ENCODE assay signal across 1 cellular context in the genomic region with DNA sequence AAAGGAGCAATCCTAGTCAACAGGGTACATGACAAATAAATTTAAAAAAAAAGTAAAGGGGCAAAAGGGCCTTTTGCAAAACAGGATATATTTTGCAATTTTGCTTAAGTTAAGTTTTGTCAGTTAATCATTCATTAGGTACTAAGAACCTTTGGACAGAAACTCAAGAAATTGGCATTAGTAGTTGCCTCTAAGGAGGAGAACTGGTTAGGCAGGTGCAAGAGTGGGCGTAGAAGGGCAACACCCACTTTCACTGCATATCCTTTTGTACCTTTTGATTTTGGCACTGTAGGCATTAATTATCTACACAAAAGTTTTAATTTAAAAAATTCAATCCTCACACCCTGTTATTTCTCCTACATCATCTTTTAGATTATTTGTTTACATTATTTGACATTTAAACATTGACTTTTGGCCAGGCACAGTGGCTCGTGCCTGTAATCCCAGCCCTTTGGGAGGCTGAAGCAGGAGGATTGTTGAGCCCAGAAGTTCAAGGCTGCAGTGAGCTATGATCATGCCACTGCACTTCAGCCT.
TF ChIP-seq lines count a peak whose summit lies in the region.

No MANE protein-coding gene starts in this region.

TF ChIP-seq in HepG2, 621 proteins besides CTCF, POLR2A, EP300 and RAD21 (continued from another document and continues in another):
- no peak for TF ChIP-seq HMG20A (CRISPR knock-in tag; IDR thresholded peaks at IDR 0.05; ENCODE audit: borderline replicate concordance)
- TF ChIP-seq FOXJ3 (CRISPR knock-in tag; IDR thresholded peaks at IDR 0.05; ENCODE audit: borderline replicate concordance) = peak; percentile 24; the same call in 1 of the 2 replicates
- TF ChIP-seq ZNF160 (CRISPR knock-in tag; IDR thresholded peaks at IDR 0.05) = no peak
- TF ChIP-seq AHR (CRISPR knock-in tag; IDR thresholded peaks at IDR 0.05) = no peak
- no peak for TF ChIP-seq ZNF430 (CRISPR knock-in tag; IDR thresholded peaks at IDR 0.05)
- no peak for TF ChIP-seq SP140L (CRISPR knock-in tag; IDR thresholded peaks at IDR 0.05; ENCODE audit: borderline replicate concordance)
- TF ChIP-seq NFATC3 (CRISPR knock-in tag; IDR thresholded peaks at IDR 0.05) = no peak
- TF ChIP-seq TGIF2 (CRISPR knock-in tag; IDR thresholded peaks at IDR 0.05) = no peak
- no peak; the same call in 1 of the 2 replicates for TF ChIP-seq KMT2A (CRISPR knock-in tag; IDR thresholded peaks at IDR 0.05)
- TF ChIP-seq TMF1 (CRISPR knock-in tag; IDR thresholded peaks at IDR 0.05; ENCODE audit: low read depth) = no peak
- TF ChIP-seq, protein P1, sequence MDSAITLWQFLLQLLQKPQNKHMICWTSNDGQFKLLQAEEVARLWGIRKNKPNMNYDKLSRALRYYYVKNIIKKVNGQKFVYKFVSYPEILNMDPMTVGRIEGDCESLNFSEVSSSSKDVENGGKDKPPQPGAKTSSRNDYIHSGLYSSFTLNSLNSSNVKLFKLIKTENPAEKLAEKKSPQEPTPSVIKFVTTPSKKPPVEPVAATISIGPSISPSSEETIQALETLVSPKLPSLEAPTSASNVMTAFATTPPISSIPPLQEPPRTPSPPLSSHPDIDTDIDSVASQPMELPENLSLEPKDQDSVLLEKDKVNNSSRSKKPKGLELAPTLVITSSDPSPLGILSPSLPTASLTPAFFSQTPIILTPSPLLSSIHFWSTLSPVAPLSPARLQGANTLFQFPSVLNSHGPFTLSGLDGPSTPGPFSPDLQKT (CRISPR knock-in tag; IDR thresholded peaks at IDR 0.05; ENCODE audit: borderline replicate concordance) = no peak
- TF ChIP-seq FOXA1 (IDR thresholded peaks at IDR 0.05) = no peak
- no peak for TF ChIP-seq FOXA1 (CRISPR knock-in tag; IDR thresholded peaks at IDR 0.05)
- TF ChIP-seq POLR2G (IDR thresholded peaks at IDR 0.05; ENCODE audit: low read depth, low read length) = no peak
- TF ChIP-seq, protein P2, sequence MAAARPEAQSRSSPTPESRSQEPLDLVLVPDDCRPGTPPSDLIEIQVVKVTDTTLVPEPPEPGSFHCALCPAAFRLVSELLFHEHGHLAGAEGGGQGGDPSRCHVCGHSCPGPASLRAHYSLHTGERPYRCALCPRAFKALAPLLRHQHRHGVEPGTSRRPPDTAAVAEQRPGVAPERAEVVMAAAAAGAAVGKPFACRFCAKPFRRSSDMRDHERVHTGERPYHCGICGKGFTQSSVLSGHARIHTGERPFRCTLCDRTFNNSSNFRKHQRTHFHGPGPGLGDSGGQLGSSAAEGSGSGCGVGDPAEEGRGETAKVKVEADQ (CRISPR knock-in tag; IDR thresholded peaks at IDR 0.05; ENCODE audit: borderline replicate concordance) = no peak
- no peak for TF ChIP-seq TEAD2 (CRISPR knock-in tag; IDR thresholded peaks at IDR 0.05)
- TF ChIP-seq CEBPB (IDR thresholded peaks at IDR 0.05; ENCODE audit: borderline replicate concordance, low read depth, low read length) = peak; percentile 86
- TF ChIP-seq ZFP36L2 (CRISPR knock-in tag; IDR thresholded peaks at IDR 0.05) = no peak
- TF ChIP-seq ZNF776 (CRISPR knock-in tag; IDR thresholded peaks at IDR 0.05) = no peak
- TF ChIP-seq PAWR (CRISPR knock-in tag; IDR thresholded peaks at IDR 0.05; ENCODE audit: borderline replicate concordance) = no peak
- no peak for TF ChIP-seq FOXK1 (CRISPR knock-in tag; IDR thresholded peaks at IDR 0.05; ENCODE audit: borderline replicate concordance, low read depth)
- TF ChIP-seq ZNF124 (CRISPR knock-in tag; IDR thresholded peaks at IDR 0.05) = no peak
- no peak for TF ChIP-seq JUND (CRISPR knock-in tag; IDR thresholded peaks at IDR 0.05)
- TF ChIP-seq RFX5 (IDR thresholded peaks at IDR 0.05; ENCODE audit: low read depth, low read length) = no peak
- TF ChIP-seq, protein P3, sequence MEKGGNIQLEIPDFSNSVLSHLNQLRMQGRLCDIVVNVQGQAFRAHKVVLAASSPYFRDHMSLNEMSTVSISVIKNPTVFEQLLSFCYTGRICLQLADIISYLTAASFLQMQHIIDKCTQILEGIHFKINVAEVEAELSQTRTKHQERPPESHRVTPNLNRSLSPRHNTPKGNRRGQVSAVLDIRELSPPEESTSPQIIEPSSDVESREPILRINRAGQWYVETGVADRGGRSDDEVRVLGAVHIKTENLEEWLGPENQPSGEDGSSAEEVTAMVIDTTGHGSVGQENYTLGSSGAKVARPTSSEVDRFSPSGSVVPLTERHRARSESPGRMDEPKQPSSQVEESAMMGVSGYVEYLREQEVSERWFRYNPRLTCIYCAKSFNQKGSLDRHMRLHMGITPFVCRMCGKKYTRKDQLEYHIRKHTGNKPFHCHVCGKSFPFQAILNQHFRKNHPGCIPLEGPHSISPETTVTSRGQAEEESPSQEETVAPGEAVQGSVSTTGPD (CRISPR knock-in tag; IDR thresholded peaks at IDR 0.05) = no peak
- TF ChIP-seq JUNB (CRISPR knock-in tag; IDR thresholded peaks at IDR 0.05; ENCODE audit: borderline replicate concordance) = no peak
- no peak for TF ChIP-seq SP4 (CRISPR knock-in tag; IDR thresholded peaks at IDR 0.05)
- TF ChIP-seq HOXA9 (CRISPR knock-in tag; IDR thresholded peaks at IDR 0.05; ENCODE audit: borderline replicate concordance) = no peak
- TF ChIP-seq ZMYM4 (CRISPR knock-in tag; IDR thresholded peaks at IDR 0.05) = peak; percentile 32
- TF ChIP-seq, protein P4, sequence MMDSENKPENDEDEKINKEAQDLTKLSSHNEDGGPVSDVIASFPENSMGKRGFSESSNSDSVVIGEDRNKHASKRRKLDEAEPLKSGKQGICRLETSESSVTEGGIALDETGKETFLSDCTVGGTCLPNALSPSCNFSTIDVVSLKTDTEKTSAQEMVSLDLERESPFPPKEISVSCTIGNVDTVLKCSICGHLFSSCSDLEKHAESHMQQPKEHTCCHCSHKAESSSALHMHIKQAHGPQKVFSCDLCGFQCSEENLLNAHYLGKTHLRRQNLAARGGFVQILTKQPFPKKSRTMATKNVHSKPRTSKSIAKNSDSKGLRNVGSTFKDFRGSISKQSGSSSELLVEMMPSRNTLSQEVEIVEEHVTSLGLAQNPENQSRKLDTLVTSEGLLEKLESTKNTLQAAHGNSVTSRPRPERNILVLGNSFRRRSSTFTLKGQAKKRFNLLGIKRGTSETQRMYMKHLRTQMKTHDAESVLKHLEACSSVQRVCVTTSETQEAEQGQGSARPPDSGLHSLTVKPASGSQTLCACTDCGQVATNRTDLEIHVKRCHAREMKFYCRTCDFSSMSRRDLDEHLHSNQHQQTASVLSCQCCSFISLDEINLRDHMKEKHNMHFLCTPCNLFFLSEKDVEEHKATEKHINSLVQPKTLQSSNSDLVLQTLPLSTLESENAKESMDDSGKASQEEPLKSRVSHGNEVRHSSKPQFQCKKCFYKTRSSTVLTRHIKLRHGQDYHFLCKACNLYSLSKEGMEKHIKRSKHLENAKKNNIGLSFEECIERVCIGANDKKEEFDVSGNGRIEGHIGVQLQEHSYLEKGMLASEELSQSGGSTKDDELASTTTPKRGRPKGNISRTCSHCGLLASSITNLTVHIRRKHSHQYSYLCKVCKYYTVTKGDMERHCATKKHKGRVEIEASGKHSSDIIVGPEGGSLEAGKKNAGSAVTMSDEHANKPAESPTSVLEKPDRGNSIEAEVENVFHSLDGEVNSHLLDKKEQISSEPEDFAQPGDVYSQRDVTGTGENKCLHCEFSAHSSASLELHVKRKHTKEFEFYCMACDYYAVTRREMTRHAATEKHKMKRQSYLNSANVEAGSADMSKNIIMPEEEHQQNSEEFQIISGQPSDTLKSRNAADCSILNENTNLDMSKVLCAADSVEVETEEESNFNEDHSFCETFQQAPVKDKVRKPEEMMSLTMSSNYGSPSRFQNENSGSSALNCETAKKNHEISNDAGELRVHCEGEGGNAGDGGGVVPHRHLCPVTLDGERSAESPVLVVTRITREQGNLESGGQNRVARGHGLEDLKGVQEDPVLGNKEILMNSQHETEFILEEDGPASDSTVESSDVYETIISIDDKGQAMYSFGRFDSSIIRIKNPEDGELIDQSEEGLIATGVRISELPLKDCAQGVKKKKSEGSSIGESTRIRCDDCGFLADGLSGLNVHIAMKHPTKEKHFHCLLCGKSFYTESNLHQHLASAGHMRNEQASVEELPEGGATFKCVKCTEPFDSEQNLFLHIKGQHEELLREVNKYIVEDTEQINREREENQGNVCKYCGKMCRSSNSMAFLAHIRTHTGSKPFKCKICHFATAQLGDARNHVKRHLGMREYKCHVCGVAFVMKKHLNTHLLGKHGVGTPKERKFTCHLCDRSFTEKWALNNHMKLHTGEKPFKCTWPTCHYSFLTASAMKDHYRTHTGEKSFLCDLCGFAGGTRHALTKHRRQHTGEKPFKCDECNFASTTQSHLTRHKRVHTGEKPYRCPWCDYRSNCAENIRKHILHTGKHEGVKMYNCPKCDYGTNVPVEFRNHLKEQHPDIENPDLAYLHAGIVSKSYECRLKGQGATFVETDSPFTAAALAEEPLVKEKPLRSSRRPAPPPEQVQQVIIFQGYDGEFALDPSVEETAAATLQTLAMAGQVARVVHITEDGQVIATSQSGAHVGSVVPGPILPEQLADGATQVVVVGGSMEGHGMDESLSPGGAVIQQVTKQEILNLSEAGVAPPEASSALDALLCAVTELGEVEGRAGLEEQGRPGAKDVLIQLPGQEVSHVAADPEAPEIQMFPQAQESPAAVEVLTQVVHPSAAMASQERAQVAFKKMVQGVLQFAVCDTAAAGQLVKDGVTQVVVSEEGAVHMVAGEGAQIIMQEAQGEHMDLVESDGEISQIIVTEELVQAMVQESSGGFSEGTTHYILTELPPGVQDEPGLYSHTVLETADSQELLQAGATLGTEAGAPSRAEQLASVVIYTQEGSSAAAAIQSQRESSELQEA (CRISPR knock-in tag; IDR thresholded peaks at IDR 0.05; ENCODE audit: not compliant biosample characterization) = no peak
- TF ChIP-seq DNMT3B (CRISPR knock-in tag; conservative IDR thresholded peaks at IDR 0.05) = no peak
- TF ChIP-seq, protein P5, sequence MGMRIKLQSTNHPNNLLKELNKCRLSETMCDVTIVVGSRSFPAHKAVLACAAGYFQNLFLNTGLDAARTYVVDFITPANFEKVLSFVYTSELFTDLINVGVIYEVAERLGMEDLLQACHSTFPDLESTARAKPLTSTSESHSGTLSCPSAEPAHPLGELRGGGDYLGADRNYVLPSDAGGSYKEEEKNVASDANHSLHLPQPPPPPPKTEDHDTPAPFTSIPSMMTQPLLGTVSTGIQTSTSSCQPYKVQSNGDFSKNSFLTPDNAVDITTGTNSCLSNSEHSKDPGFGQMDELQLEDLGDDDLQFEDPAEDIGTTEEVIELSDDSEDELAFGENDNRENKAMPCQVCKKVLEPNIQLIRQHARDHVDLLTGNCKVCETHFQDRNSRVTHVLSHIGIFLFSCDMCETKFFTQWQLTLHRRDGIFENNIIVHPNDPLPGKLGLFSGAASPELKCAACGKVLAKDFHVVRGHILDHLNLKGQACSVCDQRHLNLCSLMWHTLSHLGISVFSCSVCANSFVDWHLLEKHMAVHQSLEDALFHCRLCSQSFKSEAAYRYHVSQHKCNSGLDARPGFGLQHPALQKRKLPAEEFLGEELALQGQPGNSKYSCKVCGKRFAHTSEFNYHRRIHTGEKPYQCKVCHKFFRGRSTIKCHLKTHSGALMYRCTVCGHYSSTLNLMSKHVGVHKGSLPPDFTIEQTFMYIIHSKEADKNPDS (CRISPR knock-in tag; IDR thresholded peaks at IDR 0.05) = no peak
- no peak for TF ChIP-seq CBFB (CRISPR knock-in tag; IDR thresholded peaks at IDR 0.05)
- peak; percentile 21; the same call in 1 of the 2 replicates for TF ChIP-seq NR2C2 (CRISPR knock-in tag; IDR thresholded peaks at IDR 0.05; ENCODE audit: borderline replicate concordance)
- TF ChIP-seq, protein P6, sequence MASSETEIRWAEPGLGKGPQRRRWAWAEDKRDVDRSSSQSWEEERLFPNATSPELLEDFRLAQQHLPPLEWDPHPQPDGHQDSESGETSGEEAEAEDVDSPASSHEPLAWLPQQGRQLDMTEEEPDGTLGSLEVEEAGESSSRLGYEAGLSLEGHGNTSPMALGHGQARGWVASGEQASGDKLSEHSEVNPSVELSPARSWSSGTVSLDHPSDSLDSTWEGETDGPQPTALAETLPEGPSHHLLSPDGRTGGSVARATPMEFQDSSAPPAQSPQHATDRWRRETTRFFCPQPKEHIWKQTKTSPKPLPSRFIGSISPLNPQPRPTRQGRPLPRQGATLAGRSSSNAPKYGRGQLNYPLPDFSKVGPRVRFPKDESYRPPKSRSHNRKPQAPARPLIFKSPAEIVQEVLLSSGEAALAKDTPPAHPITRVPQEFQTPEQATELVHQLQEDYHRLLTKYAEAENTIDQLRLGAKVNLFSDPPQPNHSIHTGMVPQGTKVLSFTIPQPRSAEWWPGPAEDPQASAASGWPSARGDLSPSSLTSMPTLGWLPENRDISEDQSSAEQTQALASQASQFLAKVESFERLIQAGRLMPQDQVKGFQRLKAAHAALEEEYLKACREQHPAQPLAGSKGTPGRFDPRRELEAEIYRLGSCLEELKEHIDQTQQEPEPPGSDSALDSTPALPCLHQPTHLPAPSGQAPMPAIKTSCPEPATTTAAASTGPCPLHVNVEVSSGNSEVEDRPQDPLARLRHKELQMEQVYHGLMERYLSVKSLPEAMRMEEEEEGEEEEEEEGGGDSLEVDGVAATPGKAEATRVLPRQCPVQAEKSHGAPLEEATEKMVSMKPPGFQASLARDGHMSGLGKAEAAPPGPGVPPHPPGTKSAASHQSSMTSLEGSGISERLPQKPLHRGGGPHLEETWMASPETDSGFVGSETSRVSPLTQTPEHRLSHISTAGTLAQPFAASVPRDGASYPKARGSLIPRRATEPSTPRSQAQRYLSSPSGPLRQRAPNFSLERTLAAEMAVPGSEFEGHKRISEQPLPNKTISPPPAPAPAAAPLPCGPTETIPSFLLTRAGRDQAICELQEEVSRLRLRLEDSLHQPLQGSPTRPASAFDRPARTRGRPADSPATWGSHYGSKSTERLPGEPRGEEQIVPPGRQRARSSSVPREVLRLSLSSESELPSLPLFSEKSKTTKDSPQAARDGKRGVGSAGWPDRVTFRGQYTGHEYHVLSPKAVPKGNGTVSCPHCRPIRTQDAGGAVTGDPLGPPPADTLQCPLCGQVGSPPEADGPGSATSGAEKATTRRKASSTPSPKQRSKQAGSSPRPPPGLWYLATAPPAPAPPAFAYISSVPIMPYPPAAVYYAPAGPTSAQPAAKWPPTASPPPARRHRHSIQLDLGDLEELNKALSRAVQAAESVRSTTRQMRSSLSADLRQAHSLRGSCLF (CRISPR knock-in tag; IDR thresholded peaks at IDR 0.05; ENCODE audit: borderline replicate concordance) = no peak
- TF ChIP-seq SOX13 (IDR thresholded peaks at IDR 0.05) = no peak
- TF ChIP-seq SOX13 (CRISPR knock-in tag; conservative IDR thresholded peaks at IDR 0.05 in 1 of 2, IDR thresholded peaks at IDR 0.05 in 1 of 2) = peak in 1 of 2 experiments; percentile 24; a peak in 1 of 4 replicates
- peak; percentile 40 for TF ChIP-seq ISL2 (CRISPR knock-in tag; IDR thresholded peaks at IDR 0.05)
- TF ChIP-seq ZNF343 (CRISPR knock-in tag; IDR thresholded peaks at IDR 0.05) = no peak
- no peak for TF ChIP-seq ZNF496 (CRISPR knock-in tag; IDR thresholded peaks at IDR 0.05; ENCODE audit: insufficient replicate concordance)
- no peak for TF ChIP-seq ZBTB8A (CRISPR knock-in tag; IDR thresholded peaks at IDR 0.05; ENCODE audit: borderline replicate concordance, low read depth)
- no peak for TF ChIP-seq ZNF431 (CRISPR knock-in tag; IDR thresholded peaks at IDR 0.05; ENCODE audit: borderline replicate concordance, low read depth)
- no peak for TF ChIP-seq ARHGAP35 (CRISPR knock-in tag; IDR thresholded peaks at IDR 0.05; ENCODE audit: borderline replicate concordance)
- no peak for TF ChIP-seq ZNF652 (CRISPR knock-in tag; IDR thresholded peaks at IDR 0.05; ENCODE audit: borderline replicate concordance, low read depth)
- no peak for TF ChIP-seq NR1H2 (CRISPR knock-in tag; IDR thresholded peaks at IDR 0.05; ENCODE audit: borderline replicate concordance, low read depth)
- TF ChIP-seq HNF4G (IDR thresholded peaks at IDR 0.05; ENCODE audit: borderline replicate concordance, low read depth, low read length) = peak; percentile 86
- no peak for TF ChIP-seq HNF4G (CRISPR knock-in tag; IDR thresholded peaks at IDR 0.05; ENCODE audit: borderline replicate concordance, low read depth)
- TF ChIP-seq ZNF629 (CRISPR knock-in tag; conservative IDR thresholded peaks at IDR 0.05) = peak; percentile 75
